ENCODE assay signal across 9 cellular contexts in the genomic region with DNA sequence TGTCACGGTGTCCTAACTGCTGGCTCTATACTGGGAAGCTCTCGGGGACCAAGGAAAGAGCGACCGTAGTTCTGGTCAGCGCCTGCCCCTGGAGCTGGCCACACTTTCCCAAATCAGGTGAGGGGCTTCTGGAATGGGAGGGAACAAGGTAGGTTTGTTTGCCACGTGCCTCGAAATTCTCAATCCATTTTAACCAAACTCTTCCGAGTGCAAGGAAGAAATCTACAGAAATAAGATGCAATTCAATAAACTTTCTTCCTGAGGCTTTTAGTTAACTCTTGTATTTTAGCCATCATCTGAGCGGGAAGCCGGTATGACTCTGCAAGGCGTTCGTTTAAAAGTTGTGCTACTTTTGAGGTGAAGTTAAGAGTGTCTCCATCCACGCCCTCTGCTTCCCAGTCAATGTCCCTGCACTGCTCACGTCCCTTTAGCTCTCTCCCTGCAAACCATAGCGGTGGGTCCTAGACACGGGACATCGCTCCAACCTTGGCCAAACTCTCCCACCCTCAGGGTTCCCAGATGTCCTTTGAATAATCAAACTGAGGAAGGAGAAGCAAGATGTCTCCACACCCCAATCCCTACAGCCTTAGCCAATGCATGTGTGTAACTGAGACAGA. TPM values are rescaled to one million over a fixed set of nuclear protein-coding genes. Genes with fewer than 3 reads are reported as not detected.
A peak's percentile ranks its signal among the peaks of the same experiment; 100 is the strongest.
DNase-seq lines count a peak whose midpoint lies in the region; ATAC-seq, FAIRE-seq and TF ChIP-seq lines count a peak whose summit lies in the region.
"Had no signal": no experiment of that assay in that cellular context is flagged by ENCODE, and none has a peak within 500 bp of the region (broad histone marks: within the 10 kb centered on the region; RNA-seq: fewer than 3 reads in every experiment).

No MANE protein-coding gene starts in this region.

- H3K56ac ChIP-seq in H1 (replicated peaks; ENCODE audit: insufficient read length, low read depth, low read length): no peak overlapping the region

- peak; percentile 19 for ATAC-seq in stimulated activated effector memory CD8-positive, alpha-beta T cell treated with anti-CD3 and anti-CD28 coated beads, Interleukin-12 subunit alpha, Interleukin-12 subunit beta, amount 100 ng/mL, for 72 hours
- no peak for ATAC-seq in HG03342 (IDR thresholded peaks at IDR 0.05; ENCODE audit: unreplicated experiment)

- H3K23ac ChIP-seq in H1 (ENCODE audit: insufficient read length): no peak overlapping the region

- H2BK120ac ChIP-seq in H1 (replicated peaks; ENCODE audit: low read depth, low read length): no peak overlapping the region

- H3K36me3 ChIP-seq in HUES48 (ENCODE audit: control insufficient read depth, insufficient read depth, low read length) (no peaks in the 10 kb centered on the region), H1 (ENCODE audit: control insufficient read depth in 2 of 4, insufficient read depth in 4 of 4, low read length in 3 of 4) (no peaks in the 10 kb centered on the region)

- H3K27ac ChIP-seq in HUES48 (ENCODE audit: low read depth, low read length) (no peak overlapping the region), H1 (ENCODE audit: low read depth, low read length) (no peak overlapping the region)

- H3K79me2 ChIP-seq in H1 (ENCODE audit: control insufficient read depth in 1 of 2, insufficient read depth in 2 of 2, low read length in 2 of 2): no peaks in the 10 kb centered on the region

- H3K9me3 ChIP-seq in HUES48 (ENCODE audit: control insufficient read depth, insufficient read depth, low read length) (no peaks in the 10 kb centered on the region), H1 (ENCODE audit: insufficient read depth in 2 of 2, low read depth in 1 of 2, low read length in 1 of 2) (no peaks in the 10 kb centered on the region)

- H2BK12ac ChIP-seq in H1 (ENCODE audit: low read depth, low read length): no peak overlapping the region

- no peak for TF ChIP-seq RAD21 in H1 (IDR thresholded peaks at IDR 0.05 in 1 of 2, conservative IDR thresholded peaks at IDR 0.05 in 1 of 2; ENCODE audit: low read depth in 2 of 2, low read length in 2 of 2)

- no peak overlapping the region for H2BK5ac ChIP-seq in H1 (ENCODE audit: low read depth, low read length)

- H4K91ac ChIP-seq in H1 (replicated peaks; ENCODE audit: insufficient read length, low read length): no peak overlapping the region

- H3K4me1 ChIP-seq in HUES48 (ENCODE audit: control insufficient read depth, insufficient read depth, low read length) (no peaks in the 10 kb centered on the region), H1 (replicated peaks in 1 of 4; ENCODE audit: control insufficient read depth in 3 of 4, insufficient read depth in 4 of 4, low read length in 3 of 4) (peaks cover 0 to 3% (median 0%) of the 10 kb centered on the region in 4 experiments; a peak in 1 of 7 replicates)

- no peak overlapping the region for H4K8ac ChIP-seq in H1 (ENCODE audit: extremely low read depth, insufficient read depth, low read length)

- no peak overlapping the region for H4K5ac ChIP-seq in H1 (ENCODE audit: insufficient read length, low read depth, low read length)

- no peaks in the 10 kb centered on the region for H4K20me1 ChIP-seq in H1 (replicated peaks in 1 of 2; ENCODE audit: control insufficient read depth in 1 of 2, insufficient read depth in 2 of 2, low read length in 2 of 2)

- H2AFZ ChIP-seq in H1 (ENCODE audit: low read length): no peak overlapping the region

- no peak overlapping the region for H3K4ac ChIP-seq in H1 (replicated peaks; ENCODE audit: insufficient read length, low read depth, low read length)

- no peak for FAIRE-seq in H1 (lab: Jason Lieb, UNC)

- no peak overlapping the region for H3K18ac ChIP-seq in H1 (ENCODE audit: extremely low read depth, low read length)

- no peak for DNase-seq in H1 (ENCODE audit: low read depth in 1 of 2, low spot score in 2 of 2)
- no peak for DNase-seq in lower leg skin (ENCODE audit: low spot score in 2 of 2)
- no peak for DNase-seq in stimulated activated effector memory CD8-positive, alpha-beta T cell treated with anti-CD3 and anti-CD28 coated beads, Interleukin-12 subunit alpha, Interleukin-12 subunit beta, amount 100 ng/mL, for 72 hours (ENCODE audit: low spot score in 2 of 2)
- DNase-seq in NCI-H146 (lab: John Stamatoyannopoulos, UW): no peak
- no peak for DNase-seq in activated gamma-delta T cell (lab: John Stamatoyannopoulos, UW)
- DNase-seq in anterior cingulate cortex (lab: John Stamatoyannopoulos, UW): no peak

- no peak overlapping the region for H2BK15ac ChIP-seq in H1 (ENCODE audit: low read length)

- no peak overlapping the region for H3K27ac Mint-ChIP-seq in stimulated activated effector memory CD8-positive, alpha-beta T cell treated with anti-CD3 and anti-CD28 coated beads, Interleukin-12 subunit alpha, Interleukin-12 subunit beta, amount 100 ng/mL, for 72 hours

- TF ChIP-seq CTCF in H1 (IDR thresholded peaks at IDR 0.05; ENCODE audit: control extremely low read depth in 1 of 3, insufficient read depth in 1 of 3, low read depth in 1 of 3, low read length in 3 of 3) (no peak), lower leg skin (IDR thresholded peaks at IDR 0.05) (no peak)

- peak overlapping the region; percentile 70 to 82 for H3K4me2 ChIP-seq in H1 (ENCODE audit: insufficient read depth in 1 of 2, low read depth in 2 of 2, low read length in 2 of 2)

- no peaks in the 10 kb centered on the region for H3K79me1 ChIP-seq in H1 (ENCODE audit: low read depth, low read length)

- no peak overlapping the region for H3K9ac ChIP-seq in HUES48 (ENCODE audit: low read depth, low read length)
- no peak overlapping the region for H3K9ac ChIP-seq in H1 (replicated peaks in 1 of 4; ENCODE audit: extremely low read depth in 1 of 4, low read depth in 3 of 4, low read length in 3 of 4)

- H3K4me3 Mint-ChIP-seq in stimulated activated effector memory CD8-positive, alpha-beta T cell treated with anti-CD3 and anti-CD28 coated beads, Interleukin-12 subunit alpha, Interleukin-12 subunit beta, amount 100 ng/mL, for 72 hours: no peak overlapping the region
- H3K4me3 Mint-ChIP-seq: central memory CD8-positive, alpha-beta T cell had no signal

- WGBS in H1 (ENCODE audit: extremely low coverage in 1 of 2, insufficient coverage in 1 of 2, insufficient read length in 1 of 2, insufficient replicate concordance in 2 of 2, low coverage in 1 of 2, low lambda C conversion rate in 2 of 2, missing lambda C conversion rate in 1 of 2), 2 experiments: 58% methylated on average over 17 of the region's 17 CpGs; no CpG with 5 or more reads in 1 of the 2 experiments
- WGBS in lower leg skin, 2 donors: 32 to 35% methylated on average over 16 to 17 of the region's 17 CpGs

- no peaks in the 10 kb centered on the region for H3K4me1 Mint-ChIP-seq in stimulated activated effector memory CD8-positive, alpha-beta T cell treated with anti-CD3 and anti-CD28 coated beads, Interleukin-12 subunit alpha, Interleukin-12 subunit beta, amount 100 ng/mL, for 72 hours
- H3K4me1 Mint-ChIP-seq: central memory CD8-positive, alpha-beta T cell had no signal

- CTCF ChIA-PET in H1 (lab: Charles Lee; ENCODE audit: partially characterized antibody): no interaction called here

- no peak for TF ChIP-seq EP300 in H1 (IDR thresholded peaks at IDR 0.05; ENCODE audit: borderline replicate concordance in 1 of 2, low read depth in 2 of 2, low read length in 2 of 2)

- no peak overlapping the region for H2BK20ac ChIP-seq in H1 (ENCODE audit: low read length)

- intact Hi-C loops in lower leg skin (cut with DNase I; ENCODE audit: low total_unique reads): no loop called here

- peaks cover 2% of the 10 kb centered on the region for H3K9me3 Mint-ChIP-seq in stimulated activated effector memory CD8-positive, alpha-beta T cell treated with anti-CD3 and anti-CD28 coated beads, Interleukin-12 subunit alpha, Interleukin-12 subunit beta, amount 100 ng/mL, for 72 hours

- TF ChIP-seq POLR2A in H1 (IDR thresholded peaks at IDR 0.05; ENCODE audit: control extremely low read depth in 1 of 2, low read depth in 2 of 2, low read length in 2 of 2): no peak
- no peak for TF ChIP-seq POLR2A in lower leg skin (IDR thresholded peaks at IDR 0.05)

- H3K36me3 Mint-ChIP-seq in stimulated activated effector memory CD8-positive, alpha-beta T cell treated with anti-CD3 and anti-CD28 coated beads, Interleukin-12 subunit alpha, Interleukin-12 subunit beta, amount 100 ng/mL, for 72 hours: no peaks in the 10 kb centered on the region

- H3K27me3 ChIP-seq in HUES48 (ENCODE audit: control insufficient read depth, insufficient read depth, low read length): peaks cover 38% of the 10 kb centered on the region
- H3K27me3 ChIP-seq in H1 (replicated peaks in 1 of 4; ENCODE audit: control insufficient read depth in 3 of 4, extremely low read depth in 1 of 4, insufficient read depth in 3 of 4, low read length in 3 of 4): peaks cover 9 to 28% (median 19%) of the 10 kb centered on the region in 4 experiments

- H3K4me3 ChIP-seq in HUES48 (ENCODE audit: low read depth, low read length) (peak overlapping the region; percentile 56), H1 (ENCODE audit: extremely low read depth in 1 of 4, insufficient read depth in 2 of 4, low read depth in 3 of 4, low read length in 4 of 4) (peak overlapping the region; percentile 36 to 66 (median 46)), lower leg skin (ENCODE audit: low read depth, poor library complexity, severe bottlenecking) (peak overlapping the region; percentile 40)

- H2AK5ac ChIP-seq in H1 (ENCODE audit: low read depth, low read length): no peak overlapping the region

- peaks cover 4% of the 10 kb centered on the region; the same call in 1 of the 2 replicates for H3K23me2 ChIP-seq in H1 (ENCODE audit: low read depth, low read length)

- POLR2A ChIA-PET in H1 (lab: Charles Lee; ENCODE audit: partially characterized antibody): no interaction called here

- no peak overlapping the region for H3K14ac ChIP-seq in H1 (ENCODE audit: insufficient read length)

TF ChIP-seq in H1, 55 proteins besides CTCF, POLR2A, EP300 and RAD21 (continues in another document):
- TF ChIP-seq KDM4A (IDR thresholded peaks at IDR 0.05; ENCODE audit: low read depth, low read length, severe bottlenecking) (no peak), SP4 (IDR thresholded peaks at IDR 0.05; ENCODE audit: low read length) (no peak), RXRA (IDR thresholded peaks at IDR 0.05; ENCODE audit: insufficient read depth, low read depth, low read length) (no peak), TAF7 (optimal IDR thresholded peaks at IDR 0.05; ENCODE audit: borderline replicate concordance, low read depth, low read length) (no peak), GTF2F1 (IDR thresholded peaks at IDR 0.05; ENCODE audit: borderline replicate concordance, low read depth, low read length) (no peak)

RNA-seq across cellular contexts. Expression of a gene that starts 0.6 kb away (rescaled TPM):
- not detected in 2 replicates for total RNA-seq in H1 (2021; fragmentation: NEBNext Ultra II Directional; extraction: Animal tissue kit (Norgen Biotek cat#: 25700))
- 0.03 and 0.06 TPM in 2 replicates for polyA plus RNA-seq in H1 (2011; rRNA removed)
- 0.08 TPM for polyA plus RNA-seq in H1 (2011; cell fraction: cytosol; rRNA removed)
- not detected for polyA plus RNA-seq in H1 (2011; cell fraction: nucleus; rRNA removed)
- polyA plus RNA-seq in H1 (2012, experiment 1 of 2): not detected in 4 replicates
- polyA plus RNA-seq in H1 (2012, experiment 2 of 2): not detected
- 0.18 TPM for polyA plus RNA-seq in H1 (2013, experiment 1 of 2)
- polyA plus RNA-seq in H1 (2013, experiment 2 of 2): 0.20 TPM
- polyA minus RNA-seq in H1 (2011; rRNA and poly(A)+ RNA removed): not detected in 2 replicates
- not detected for polyA minus RNA-seq in H1 (2011; cell fraction: cytosol; rRNA and poly(A)+ RNA removed)
- not detected for polyA minus RNA-seq in H1 (2011; cell fraction: nucleus; rRNA and poly(A)+ RNA removed)
- total RNA-seq in lower leg skin: 10 to 100 TPM; 17.6 to 28.0 (median 19.6) TPM

Comparison
In these comparisons a context has a peak if more than half of its experiments do, and no peak if none do; other contexts are left out.
1. RNA of a gene that starts 0.6 kb away (total RNA-seq): 17.6 to 28.0 TPM in lower leg skin; not detected in H1; every median in the first group is over 10 times any median in the second.
2. Peak in every context shown above with its lines, with median percentiles within 50 percentile points of each other: H3K4me3 ChIP-seq.